Comparison of ENCODE assay signal across 1 cellular context in genomic region chr1:191533254-191533653, GRCh38.
TF ChIP-seq lines count a peak whose summit lies in the region.

No MANE protein-coding gene starts in this region.

TF ChIP-seq in H1, 55 proteins besides CTCF, POLR2A, EP300 and RAD21:
- TF ChIP-seq CBX8 (IDR thresholded peaks at IDR 0.05; ENCODE audit: borderline replicate concordance, low read depth, low read length) (no peak), SIRT6 (IDR thresholded peaks at IDR 0.05; ENCODE audit: low read length) (no peak), ATF2 (IDR thresholded peaks at IDR 0.05; ENCODE audit: low read length) (no peak), SP2 (IDR thresholded peaks at IDR 0.05; ENCODE audit: low read length) (no peak), BCL11A (IDR thresholded peaks at IDR 0.05; ENCODE audit: low read depth in 2 of 2, low read length in 2 of 2) (no peak), CBX5 (IDR thresholded peaks at IDR 0.05; ENCODE audit: low read depth, low read length) (no peak), CTBP2 (IDR thresholded peaks at IDR 0.05; ENCODE audit: borderline replicate concordance, insufficient read depth, insufficient read length, low read length) (no peak), TAF7 (optimal IDR thresholded peaks at IDR 0.05; ENCODE audit: borderline replicate concordance, low read depth, low read length) (no peak), KDM4A (IDR thresholded peaks at IDR 0.05; ENCODE audit: low read depth, low read length, severe bottlenecking) (no peak), E2F6 (IDR thresholded peaks at IDR 0.05) (no peak), SRF (IDR thresholded peaks at IDR 0.05; ENCODE audit: low read depth, low read length) (no peak), KDM1A (IDR thresholded peaks at IDR 0.05; ENCODE audit: borderline replicate concordance, low read length) (no peak), RBBP5 (IDR thresholded peaks at IDR 0.05; ENCODE audit: borderline replicate concordance, low read depth, low read length) (no peak), ZNF274 (IDR thresholded peaks at IDR 0.05; ENCODE audit: borderline replicate concordance, extremely low read depth, low read length) (no peak), ASH2L (IDR thresholded peaks at IDR 0.05; ENCODE audit: low read length) (no peak)
